In the genomic region with DNA sequence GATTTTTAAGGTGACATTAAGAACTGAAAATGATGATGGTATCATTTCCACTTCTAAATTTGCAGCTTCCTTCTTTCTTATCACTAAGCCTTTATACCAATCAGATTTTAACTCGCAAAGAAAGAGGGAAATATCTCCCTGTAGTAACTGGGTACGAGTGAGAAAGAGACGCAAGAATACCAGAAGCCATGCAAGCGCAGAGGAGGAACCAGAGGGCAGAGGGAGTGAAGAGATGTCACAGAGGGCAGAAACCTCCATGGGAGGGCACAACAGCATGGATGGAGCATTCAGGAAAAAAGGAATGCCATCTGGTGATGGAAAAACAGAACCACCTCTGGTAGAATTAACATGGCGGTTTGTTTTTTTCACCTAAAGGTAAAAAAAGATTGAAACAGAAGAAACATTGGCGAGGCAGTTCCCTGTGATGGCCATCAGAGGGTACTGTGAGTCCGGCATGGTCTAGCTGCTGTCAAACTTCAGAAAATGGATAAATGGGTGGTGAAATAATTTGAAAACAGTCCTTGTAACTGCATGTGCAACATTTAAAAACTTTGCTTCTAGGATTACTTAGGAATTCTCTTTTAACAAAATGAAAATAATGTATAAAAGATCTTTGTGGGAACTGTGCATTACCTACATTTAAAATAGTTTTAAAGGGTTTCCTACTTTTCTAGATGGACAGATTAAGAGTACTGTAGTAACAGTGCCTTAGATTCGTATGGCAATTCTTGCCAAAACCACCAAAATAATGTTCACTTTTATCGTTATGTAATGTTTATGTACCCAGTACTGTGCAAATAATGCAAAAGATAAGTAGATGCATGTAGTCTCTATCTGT, we compare ENCODE assay signal across 8 cellular contexts.
A peak's percentile ranks its signal among the peaks of the same experiment; 100 is the strongest.
DNase-seq lines count a peak whose midpoint lies in the region; ATAC-seq and TF ChIP-seq lines count a peak whose summit lies in the region.

No MANE protein-coding gene starts in this region.

- peak; percentile 79 for TF ChIP-seq CTCF in 22Rv1 (IDR thresholded peaks at IDR 0.05)
- peak; percentile 36 for TF ChIP-seq CTCF in GM10248 (IDR thresholded peaks at IDR 0.05; ENCODE audit: control extremely low read depth, extremely low read depth, low read depth, missing control alignments)
- TF ChIP-seq CTCF in MCF 10A (IDR thresholded peaks at IDR 0.05; ENCODE audit: unreplicated experiment) = peak; percentile 70
- TF ChIP-seq CTCF in lung (IDR thresholded peaks at IDR 0.05; ENCODE audit: control extremely low read depth, extremely low read depth) = peak; percentile 6

- H3K27me3 Mint-ChIP-seq in MCF 10A (ENCODE audit: insufficient read depth, unreplicated experiment) = no peaks in the 10 kb centered on the region
- H3K27me3 Mint-ChIP-seq in T-helper 17 cell = no peaks in the 10 kb centered on the region

- no peaks in the 10 kb centered on the region for H3K4me1 ChIP-seq in lung (ENCODE audit: control insufficient read depth in 2 of 2, insufficient read depth in 2 of 2, low read length in 2 of 2)

- H3K4me3 Mint-ChIP-seq in MCF 10A (ENCODE audit: unreplicated experiment) (no peak overlapping the region), T-helper 17 cell (no peak overlapping the region)

- 80 to 81% methylated on average over 9 of the region's 9 CpGs for WGBS in lung, 2 donors

- H3K36me3 ChIP-seq in lung (ENCODE audit: control insufficient read depth in 2 of 2, insufficient read depth in 2 of 2, low read length in 2 of 2) = peaks cover 0 to 3% of the 10 kb centered on the region in 2 donors

- H3K27ac Mint-ChIP-seq in MCF 10A (ENCODE audit: low read depth, unreplicated experiment) (no peak overlapping the region), T-helper 17 cell (no peak overlapping the region)

- intact Hi-C loops in MCF 10A (cut with micrococcal nuclease) = loop anchor here (1.0 to 10.0 kb wide), 2 partner anchors 111 to 368 kb away; no protein-coding TSS in a partner anchor

- ATAC-seq in lung (ENCODE audit: insufficient read depth, low FRiP score) = no peak
- ATAC-seq in T-helper 17 cell = no peak

- no peaks in the 10 kb centered on the region for H3K9me3 ChIP-seq in lung (ENCODE audit: control insufficient read depth in 2 of 2, insufficient read depth in 1 of 2, low read length in 1 of 2)
- H3K9me3 ChIP-seq in T-helper 17 cell (ENCODE audit: control insufficient read depth, low read length, poor library complexity, severe bottlenecking) = no peaks in the 10 kb centered on the region

- DNase-seq in GM10248 (ENCODE audit: extremely low spot score) = peak; percentile 32
- DNase-seq in M059J (ENCODE audit: low read depth) = peak; percentile 15
- peak; percentile 52 for DNase-seq in MCF 10A (ENCODE audit: unreplicated experiment)
- no peak for DNase-seq in lung (ENCODE audit: low spot score)
- no peak for DNase-seq in COLO668 (lab: John Stamatoyannopoulos, UW; ENCODE audit: unreplicated experiment)
- DNase-seq in T-helper 17 cell = no peak
- DNase-seq in activated gamma-delta T cell treated with Interleukin-2 at 50 U/mL for 16 hours = no peak

- no peak overlapping the region for H3K4me3 ChIP-seq in lung

- H3K27me3 ChIP-seq in lung (ENCODE audit: control insufficient read depth, insufficient read depth) = no peaks in the 10 kb centered on the region

- H3K36me3 Mint-ChIP-seq in MCF 10A (ENCODE audit: insufficient read depth, unreplicated experiment) = peaks cover 14% of the 10 kb centered on the region
- peaks cover 7% of the 10 kb centered on the region for H3K36me3 Mint-ChIP-seq in T-helper 17 cell (ENCODE audit: low read depth)

- CTCF ChIA-PET in GM10248 (lab: Yijun Ruan, JAX) (interaction anchor here (1.0 to 2.1 kb wide), 5 partner anchors 11 to 168 kb away, joined by 3 to 5 read pairs (median 3); no protein-coding TSS in a partner anchor), MCF 10A (lab: Yijun Ruan, JAX) (interaction anchor here (0.8 to 1.4 kb wide), 4 partner anchors 23 to 178 kb away, joined by 3 to 7 read pairs (median 4); no protein-coding TSS in a partner anchor)

- H3K4me1 Mint-ChIP-seq in MCF 10A (ENCODE audit: insufficient read depth, unreplicated experiment) (peaks cover 6% of the 10 kb centered on the region), T-helper 17 cell (peaks cover 9% of the 10 kb centered on the region)

- no TSS peak for BruUV-seq in MCF 10A (replicated peaks; lab: Mats Ljungman, UMichigan)

- H3K27ac ChIP-seq in 22Rv1 (no peak overlapping the region), lung (ENCODE audit: low read depth in 1 of 2, low read length in 1 of 2) (no peak overlapping the region)

- POLR2A ChIA-PET in GM10248 (lab: Yijun Ruan, JAX) = no interaction called here
- POLR2A ChIA-PET in MCF 10A (lab: Yijun Ruan, JAX) = interaction anchor here (0.7 to 1.5 kb wide), 3 partner anchors 91 to 346 kb away, joined by 3 read pairs; no protein-coding TSS in a partner anchor

- no peaks in the 10 kb centered on the region for H3K9me3 Mint-ChIP-seq in MCF 10A (ENCODE audit: unreplicated experiment)

Comparison
In these comparisons a context has a peak if more than half of its experiments do, and no peak if none do; other contexts are left out.
1. CTCF ChIP-seq: peak in every context shown above with its lines; median percentile 79 in 22Rv1; 70 in MCF 10A; 36 in GM10248; 6 in lung.
2. DNase-seq: peak in GM10248 (single experiment), M059J (single experiment) and MCF 10A (single experiment); none in lung (single experiment), COLO668 (single experiment), T-helper 17 cell (0 of 3) and activated gamma-delta T cell treated with Interleukin-2 at 50 U/mL for 16 hours (single experiment).